ENCODE assay signal across 16 cellular contexts in genomic region chr2:147250652-147251356, GRCh38.
A peak's percentile ranks its signal among the peaks of the same experiment; 100 is the strongest.
DNase-seq lines count a peak whose midpoint lies in the region; ATAC-seq lines count a peak whose summit lies in the region.
"Had no signal": no experiment of that assay in that cellular context is flagged by ENCODE, and none has a peak within 500 bp of the region (broad histone marks: within the 10 kb centered on the region; RNA-seq: fewer than 3 reads in every experiment).

No MANE protein-coding gene starts in this region.

- DNase-seq in amniotic epithelial cell (ENCODE audit: low read depth) (peak; percentile 26), NCI-H748 (lab: John Stamatoyannopoulos, UW; ENCODE audit: unreplicated experiment) (no peak), mucosa of gallbladder (ENCODE audit: low spot score) (no peak), HK-2 (ENCODE audit: unreplicated experiment) (no peak), COLO829 (ENCODE audit: low spot score) (no peak)
- DNase-seq: activated CD8-positive, alpha-beta memory T cell treated with anti-CD3 and anti-CD28 coated beads for 24 hours; activated effector memory CD4-positive, alpha-beta T cell treated with Interleukin-2 at 50 U/mL for 16 hours; anterior cingulate cortex; naive thymus-derived CD8-positive, alpha-beta T cell; NCI-H2081 treated with DMSO at 0.1 percent for 48 hours; NCI-H748 treated with DMSO at 0.1 percent for 48 hours; psoas muscle; WERI-Rb-1 had no signal

- peak; percentile 91 for ATAC-seq in GM18907 (IDR thresholded peaks at IDR 0.05; ENCODE audit: unreplicated experiment)
- peak; percentile 62 for ATAC-seq in GM21717 (IDR thresholded peaks at IDR 0.05; ENCODE audit: unreplicated experiment)
- peak; percentile 91 for ATAC-seq in HG03097 (IDR thresholded peaks at IDR 0.05; ENCODE audit: low FRiP score, unreplicated experiment)
- ATAC-seq: naive thymus-derived CD8-positive, alpha-beta T cell had no signal
